Comparison of ENCODE assay signal across 30 cellular contexts in the genomic region with DNA sequence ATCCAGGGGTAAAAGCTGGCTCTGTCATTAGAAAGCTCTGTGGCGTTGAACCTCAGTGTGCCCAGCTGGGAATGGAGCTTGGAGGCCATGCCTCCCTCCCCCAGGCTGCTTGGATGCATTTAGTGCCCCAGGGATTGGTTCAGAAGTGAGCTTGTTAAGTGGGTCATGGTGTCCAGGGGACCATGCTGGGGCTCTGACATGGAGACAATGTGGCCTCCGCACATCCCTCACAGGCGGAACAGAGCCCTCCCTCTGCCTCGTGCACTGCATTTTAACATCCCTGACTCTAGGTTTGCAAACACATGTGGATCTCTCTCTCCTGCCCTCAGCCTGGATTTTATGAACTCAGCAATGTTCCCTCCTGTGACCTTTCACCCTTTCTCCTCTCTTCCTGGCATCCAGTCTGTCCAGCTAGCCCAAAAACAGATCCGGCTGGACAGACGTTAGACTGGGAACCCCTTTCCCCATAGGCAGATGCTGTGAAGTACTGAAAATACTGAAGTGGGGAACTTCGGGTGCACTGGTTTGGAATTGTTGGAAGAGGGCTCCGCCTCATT.
"Had no signal": no experiment of that assay in that cellular context is flagged by ENCODE, and none has a peak within 500 bp of the region (broad histone marks: within the 10 kb centered on the region; RNA-seq: fewer than 3 reads in every experiment).

No MANE protein-coding gene starts in this region.

- H3K4me1 ChIP-seq: ascending aorta, Peyer's patch had no signal

- H3K36me3 Mint-ChIP-seq: activated naive CD8-positive, alpha-beta T cell treated with anti-CD3 and anti-CD28 coated beads for 36 hours had no signal

- DNase-seq: activated CD4-positive, alpha-beta memory T cell treated with anti-CD3 and anti-CD28 coated beads, Interleukin-2, amount 10 ng/mL, durations not matched to agents 7 days and 5 days; activated CD4-positive, alpha-beta T cell treated with anti-CD3 and anti-CD28 coated beads for 1 hour; activated CD4-positive, alpha-beta T cell treated with anti-CD3 and anti-CD28 coated beads for 48 hours; activated CD4-positive, CD25-positive, alpha-beta regulatory T cell; activated effector memory CD4-positive, alpha-beta T cell treated with anti-CD3 and anti-CD28 coated beads, Interleukin-2, amount 50 U/mL, for 16 hours; activated naive CD4-positive, alpha-beta T cell; activated naive CD4-positive, alpha-beta T cell treated with anti-CD3 and anti-CD28 coated beads, Interleukin-2, amount 50 U/mL, for 16 hours; activated naive CD8-positive, alpha-beta T cell treated with anti-CD3 and anti-CD28 coated beads for 36 hours; activated T-cell treated with anti-CD3 and anti-CD28 coated beads, Interleukin-2, amount 50 U/mL, for 1 hour; activated T-cell treated with anti-CD3 and anti-CD28 coated beads, Interleukin-2, amount 50 U/mL, for 72 hours; amniotic stem cell; MM.1S; MV-4-11; NCI-H1092; NCI-H1436 treated with DMSO at 0.1 percent for 48 hours; NCI-H1694 treated with DMSO at 0.1 percent for 48 hours; NCI-H2029; NCI-H345; NCI-H524 treated with DMSO at 0.1 percent for 48 hours; NK-92 treated with Interleukin-12 subunit alpha and Interleukin-12 subunit beta, amount 100 ng/mL, for 24 hours; PC-3; Peyer's patch; RPMI8226; T1000; WERI-Rb-1 had no signal

- ATAC-seq: activated T-cell treated with anti-CD3 and anti-CD28 coated beads, Interleukin-2, amount 50 U/mL, for 72 hours; activated T-helper 17 cell treated with anti-CD3 and anti-CD28 coated beads, Interleukin-2, amount 50 U/mL, for 72 hours; PC-3 had no signal

- H3K27ac ChIP-seq: ascending aorta, cardiac muscle cell, KMS-11, Peyer's patch, WERI-Rb-1 had no signal

- H3K4me3 Mint-ChIP-seq: activated CD4-positive, alpha-beta memory T cell treated with anti-CD3 and anti-CD28 coated beads, Interleukin-2, amount 10 ng/mL, durations not matched to agents 7 days and 5 days; activated naive CD8-positive, alpha-beta T cell treated with anti-CD3 and anti-CD28 coated beads for 36 hours; activated T-cell treated with anti-CD3 and anti-CD28 coated beads, Interleukin-2, amount 50 U/mL, for 72 hours; activated T-helper 17 cell treated with anti-CD3 and anti-CD28 coated beads, Interleukin-2, amount 50 U/mL, for 72 hours; central memory CD8-positive, alpha-beta T cell had no signal

- H3K36me3 ChIP-seq: ascending aorta, cardiac muscle cell, Peyer's patch had no signal

- H3K9ac ChIP-seq: KMS-11 had no signal

- H3K4me3 ChIP-seq: ascending aorta, cardiac muscle cell, Peyer's patch had no signal

- H3K4me1 Mint-ChIP-seq: activated CD4-positive, alpha-beta memory T cell treated with anti-CD3 and anti-CD28 coated beads, Interleukin-2, amount 10 ng/mL, durations not matched to agents 7 days and 5 days; activated naive CD8-positive, alpha-beta T cell treated with anti-CD3 and anti-CD28 coated beads for 36 hours; activated T-helper 17 cell treated with anti-CD3 and anti-CD28 coated beads, Interleukin-2, amount 50 U/mL, for 72 hours; central memory CD8-positive, alpha-beta T cell had no signal

- H3K9me3 Mint-ChIP-seq: activated CD4-positive, alpha-beta memory T cell treated with anti-CD3 and anti-CD28 coated beads, Interleukin-2, amount 10 ng/mL, durations not matched to agents 7 days and 5 days; activated naive CD8-positive, alpha-beta T cell treated with anti-CD3 and anti-CD28 coated beads for 36 hours; activated T-cell treated with anti-CD3 and anti-CD28 coated beads, Interleukin-2, amount 50 U/mL, for 72 hours; activated T-helper 17 cell treated with anti-CD3 and anti-CD28 coated beads, Interleukin-2, amount 50 U/mL, for 72 hours; central memory CD8-positive, alpha-beta T cell had no signal

- H3K27me3 ChIP-seq: ascending aorta, cardiac muscle cell, Peyer's patch had no signal

- H3K9me3 ChIP-seq: ascending aorta, Peyer's patch had no signal

- H3K4me2 ChIP-seq: KMS-11 had no signal

- H3K27ac Mint-ChIP-seq: activated CD4-positive, alpha-beta memory T cell treated with anti-CD3 and anti-CD28 coated beads, Interleukin-2, amount 10 ng/mL, durations not matched to agents 7 days and 5 days; activated naive CD8-positive, alpha-beta T cell treated with anti-CD3 and anti-CD28 coated beads for 36 hours; activated T-cell treated with anti-CD3 and anti-CD28 coated beads, Interleukin-2, amount 50 U/mL, for 72 hours; activated T-helper 17 cell treated with anti-CD3 and anti-CD28 coated beads, Interleukin-2, amount 50 U/mL, for 72 hours had no signal
